In the genomic region with DNA sequence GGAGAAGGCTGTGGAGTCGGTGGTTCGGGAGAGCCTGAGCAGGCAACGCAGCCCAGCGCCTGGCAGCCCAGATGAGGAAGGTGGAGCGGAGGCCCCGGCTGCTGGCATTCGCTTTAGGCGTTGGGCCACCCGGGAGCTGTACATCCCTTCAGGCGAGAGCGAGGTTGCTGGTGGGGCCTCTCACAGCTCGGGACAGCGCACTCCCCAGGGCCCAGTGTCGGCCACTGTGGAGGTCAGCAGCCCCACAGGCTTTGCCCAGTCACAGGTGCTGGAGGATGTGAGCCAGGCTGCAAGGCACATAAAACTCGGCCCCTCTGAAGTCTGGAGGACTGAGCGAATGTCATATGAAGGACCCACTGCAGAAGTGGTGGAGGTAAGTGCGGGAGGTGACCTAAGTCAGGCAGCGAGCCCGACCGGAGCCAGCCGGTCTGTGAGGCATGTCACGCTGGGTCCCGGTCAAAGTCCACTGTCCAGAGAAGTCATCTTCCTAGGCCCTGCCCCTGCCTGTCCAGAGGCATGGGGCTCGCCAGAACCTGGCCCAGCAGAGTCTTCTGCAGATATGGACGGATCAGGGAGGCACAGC, we compare ENCODE assay signal across 22 cellular contexts. TPM values are rescaled to one million over a fixed set of nuclear protein-coding genes. Genes with fewer than 3 reads are reported as not detected.
DNase-seq lines count a peak whose midpoint lies in the region; ATAC-seq, FAIRE-seq and TF ChIP-seq lines count a peak whose summit lies in the region.
"Had no signal": no experiment of that assay in that cellular context is flagged by ENCODE, and none has a peak within 500 bp of the region (broad histone marks: within the 10 kb centered on the region; RNA-seq: fewer than 3 reads in every experiment).

No MANE protein-coding gene starts in this region.

- TF ChIP-seq CTCF in A549 (IDR thresholded peaks at IDR 0.05) (no peak), WTC11 (IDR thresholded peaks at IDR 0.05) (no peak)

- POLR2A ChIA-PET in A549 (lab: Yijun Ruan, JAX), result no interaction called here
- POLR2A ChIA-PET in WTC11 (lab: Charles Lee), result no interaction called here

- H3K27me3 ChIP-seq in rectal smooth muscle tissue (ENCODE audit: control insufficient read depth, insufficient read depth, low read length), result no peaks in the 10 kb centered on the region
- H3K27me3 ChIP-seq: BLaER1 treated with 17β-estradiol and CSF1 and Interleukin-3, amounts not matched to agents 10 nM and 100 nM; left lung had no signal

- no peak for TF ChIP-seq POLR2A in A549 (IDR thresholded peaks at IDR 0.05; ENCODE audit: low read length)

- H3K4me3 ChIP-seq in A549 (no peak overlapping the region), rectal smooth muscle tissue (ENCODE audit: low read length) (no peak overlapping the region)
- H3K4me3 ChIP-seq: BLaER1 treated with 17β-estradiol and CSF1 and Interleukin-3, amounts not matched to agents 10 nM and 100 nM; left lung had no signal

- no peak overlapping the region for H3K9ac ChIP-seq in rectal smooth muscle tissue (ENCODE audit: low read length)
- H3K9ac ChIP-seq: BLaER1 treated with 17β-estradiol and CSF1 and Interleukin-3, amounts not matched to agents 10 nM and 100 nM had no signal

- H3K4me3 Mint-ChIP-seq in WTC11, result no peak overlapping the region
- H3K4me3 Mint-ChIP-seq: activated CD8-positive, alpha-beta T cell treated with anti-CD3 and anti-CD28 coated beads for 36 hours had no signal

- H3K9me3 Mint-ChIP-seq in WTC11, result no peaks in the 10 kb centered on the region
- H3K9me3 Mint-ChIP-seq: activated CD8-positive, alpha-beta T cell treated with anti-CD3 and anti-CD28 coated beads for 36 hours had no signal

- no peak for TF ChIP-seq EP300 in A549 (IDR thresholded peaks at IDR 0.05)

- no peak for FAIRE-seq in A549 (lab: Jason Lieb, UNC)
- FAIRE-seq: bronchial epithelial cell, endometrium had no signal

- WGBS in A549 (ENCODE audit: missing lambda C conversion rate), result 78% methylated on average over 25 of the region's 25 CpGs

- no peak for TF ChIP-seq RAD21 in A549 (conservative IDR thresholded peaks at IDR 0.05 in 1 of 2, IDR thresholded peaks at IDR 0.05 in 1 of 2)

- no peaks in the 10 kb centered on the region for H3K9me3 ChIP-seq in A549
- H3K9me3 ChIP-seq: BLaER1 treated with 17β-estradiol and CSF1 and Interleukin-3, amounts not matched to agents 10 nM and 100 nM; left lung had no signal

- no peaks in the 10 kb centered on the region; the same call in 1 of the 2 replicates for H3K36me3 Mint-ChIP-seq in WTC11

- H3K27me3 Mint-ChIP-seq in WTC11 (ENCODE audit: low read depth), result no peaks in the 10 kb centered on the region
- H3K27me3 Mint-ChIP-seq: activated CD8-positive, alpha-beta T cell treated with anti-CD3 and anti-CD28 coated beads for 36 hours had no signal

- DNase-seq in A549 (ENCODE audit: low read depth in 1 of 2, low spot score in 1 of 2), result no peak
- no peak for DNase-seq in WTC11 (ENCODE audit: low spot score)
- peak; percentile 89 for DNase-seq in left lobe of liver (ENCODE audit: low spot score)
- DNase-seq in epidermal melanocyte (ENCODE audit: insufficient read length, low spot score), result no peak
- DNase-seq in HK-2 (ENCODE audit: unreplicated experiment), result no peak
- no peak for DNase-seq in activated CD4-positive, CD25-positive, alpha-beta regulatory T cell (lab: John Stamatoyannopoulos, UW)
- DNase-seq: ACHN; activated CD8-positive, alpha-beta T cell treated with anti-CD3 and anti-CD28 coated beads for 36 hours; activated T-cell treated with anti-CD3 and anti-CD28 coated beads for 4 hours; GOT3; KBM-7; left lung; MM.1S; NCI-H1436 treated with DMSO at 0.1 percent for 48 hours; NCI-H526; retina had no signal

- 0 out of 2 replicates have a peak, but pooled peaks cover 2% of the 10 kb centered on the region for H3K4me1 Mint-ChIP-seq in WTC11

- peaks cover 26% of the 10 kb centered on the region for H3K36me3 ChIP-seq in rectal smooth muscle tissue (ENCODE audit: control insufficient read depth, insufficient read depth, low read length)
- H3K36me3 ChIP-seq: BLaER1 treated with 17β-estradiol and CSF1 and Interleukin-3, amounts not matched to agents 10 nM and 100 nM; left lung had no signal

- H3K4me2 ChIP-seq in A549, result peak overlapping the region; percentile 18; the same call in 1 of the 3 replicates
- H3K4me2 ChIP-seq: BLaER1 treated with 17β-estradiol and CSF1 and Interleukin-3, amounts not matched to agents 10 nM and 100 nM had no signal

- ATAC-seq in A549 (peak; percentile 17 to 52; a peak in 3 of 6 replicates), WTC11 (no peak), left lobe of liver (peak; percentile 98), GM21825 (IDR thresholded peaks at IDR 0.05; ENCODE audit: unreplicated experiment) (no peak)
- ATAC-seq: activated CD4-positive, CD25-positive, alpha-beta regulatory T cell treated with anti-CD3 and anti-CD28 coated beads, Interleukin-2, amount 50 U/mL, for 24 hours; activated CD8-positive, alpha-beta T cell treated with anti-CD3 and anti-CD28 coated beads for 36 hours; left lung had no signal

- H3K4me1 ChIP-seq in A549 (peaks cover 24% of the 10 kb centered on the region), rectal smooth muscle tissue (ENCODE audit: control insufficient read depth, insufficient read depth, low read length) (peaks cover 59% of the 10 kb centered on the region)
- H3K4me1 ChIP-seq: left lung had no signal

- H3K27ac Mint-ChIP-seq in WTC11, result no peak overlapping the region
- H3K27ac Mint-ChIP-seq: activated CD8-positive, alpha-beta T cell treated with anti-CD3 and anti-CD28 coated beads for 36 hours had no signal

- H3K27ac ChIP-seq in A549 (peak overlapping the region in 1 of 2 experiments; percentile 40; a peak in 3 of 6 replicates), rectal smooth muscle tissue (ENCODE audit: low read depth, low read length) (peak overlapping the region; percentile 80)
- H3K27ac ChIP-seq: BLaER1 treated with 17β-estradiol and CSF1 and Interleukin-3, amounts not matched to agents 10 nM and 100 nM; left lung had no signal

- CTCF ChIA-PET in A549 (lab: Yijun Ruan, JAX), result interaction anchor here (1.4 to 17.9 kb wide), 2 partner anchors 10 to 25 kb away, joined by 4 to 326 read pairs; a partner anchor contains a TSS
- CTCF ChIA-PET in WTC11 (lab: Charles Lee), result interaction anchor here (0.9 kb wide), 1 partner anchor 26 kb away, joined by 4 read pairs; a partner anchor contains a TSS

TF ChIP-seq in A549, 52 proteins besides CTCF, POLR2A, EP300 and RAD21:
- TF ChIP-seq CEBPB (IDR thresholded peaks at IDR 0.05) (no peak), NPAS2 (CRISPR knock-in tag; IDR thresholded peaks at IDR 0.05; ENCODE audit: borderline replicate concordance) (no peak)

TF ChIP-seq in WTC11, 78 proteins besides CTCF, POLR2A, EP300 and RAD21:
- TF ChIP-seq PRRX2 (CRISPR knock-in tag; IDR thresholded peaks at IDR 0.05), result no peak
- TF ChIP-seq GABPB1 (CRISPR knock-in tag; IDR thresholded peaks at IDR 0.05), result 0 out of 2 replicates have a peak, but pooled peaks have one; percentile 17

RNA-seq across cellular contexts. Expression of a gene that starts 26.7 kb away (rescaled TPM):
- polyA plus RNA-seq in A549 (2011; rRNA removed) (22.6 and 23.7 TPM in 2 replicates), A549 (2017; fragmentation: RNase III; extraction: RNeasy Plus Mini Kit Qiagen cat#74134 plus additional on column Dnase treatment) (34.1 to 37.7 TPM (median 34.2 TPM) in 3 replicates)
- polyA plus RNA-seq in A549 (2012; cell fraction: cytosol; rRNA removed), result 9.5 and 10.9 TPM in 2 replicates
- 40.1 and 57.2 TPM in 2 replicates for polyA plus RNA-seq in A549 (2012; cell fraction: nucleus; rRNA removed)
- polyA minus RNA-seq in A549 (2011; rRNA and poly(A)+ RNA removed), result 21.7 and 24.7 TPM in 2 replicates
- total RNA-seq in WTC11 (2021) (2.1 to 2.2 TPM (median 2.2 TPM) in 3 replicates), left lobe of liver (3.8 TPM)

Comparison
In these comparisons a context has a peak if more than half of its experiments do, and no peak if none do; other contexts are left out.
1. ATAC-seq: peak in A549 (2 of 2) and left lobe of liver (single experiment); none in WTC11 (single experiment) and GM21825 (single experiment).